Comparison of ENCODE assay signal across 8 cellular contexts in genomic region chr22:33921576-33922181, GRCh38. TPM values are rescaled to one million over a fixed set of nuclear protein-coding genes. Genes with fewer than 3 reads are reported as not detected.
DNase-seq lines count a peak whose midpoint lies in the region; ATAC-seq lines count a peak whose summit lies in the region.

No MANE protein-coding gene starts in this region.

- peaks cover 19% of the 10 kb centered on the region for H3K4me1 ChIP-seq in CD4-positive, CD25-positive, alpha-beta regulatory T cell (ENCODE audit: control insufficient read depth, insufficient read depth, low read length, poor library complexity, severe bottlenecking)

- H3K4me3 ChIP-seq in CD4-positive, CD25-positive, alpha-beta regulatory T cell (ENCODE audit: low read depth, low read length), result peak overlapping the region; percentile 41

- no peak for ATAC-seq in CD4-positive, CD25-positive, alpha-beta regulatory T cell (ENCODE audit: low read depth in 2 of 2)
- peak; percentile 3 for ATAC-seq in esophagus mucosa
- ATAC-seq in HG03196 (IDR thresholded peaks at IDR 0.05; ENCODE audit: unreplicated experiment), result no peak

- POLR2A ChIA-PET in activated CD4-positive, alpha-beta memory T cell treated with anti-CD3 and anti-CD28 coated beads, Interleukin-2, amount 10 ng/mL, durations not matched to agents 7 days and 5 days (lab: Charles Lee), result no interaction called here

- H3K4me1 Mint-ChIP-seq in CD4-positive, CD25-positive, alpha-beta regulatory T cell, result peaks cover 0 to 24% (median 7%) of the 10 kb centered on the region in 4 donors
- peaks cover 13% of the 10 kb centered on the region for H3K4me1 Mint-ChIP-seq in activated CD4-positive, alpha-beta memory T cell treated with anti-CD3 and anti-CD28 coated beads, Interleukin-2, amount 10 ng/mL, durations not matched to agents 7 days and 5 days

- in situ Hi-C loops in KBM-7 (cut with MboI; ENCODE audit: low pct_unique_long_range_greater_than_20kb, low sequenced_read_pairs), result no loop called here

- H3K9me3 ChIP-seq in CD4-positive, CD25-positive, alpha-beta regulatory T cell (ENCODE audit: control insufficient read depth in 2 of 2, low read length in 2 of 2), result no peaks in the 10 kb centered on the region

- H3K27me3 ChIP-seq in CD4-positive, CD25-positive, alpha-beta regulatory T cell (ENCODE audit: control insufficient read depth, insufficient read depth, low read length), result peaks cover 36% of the 10 kb centered on the region

- CTCF ChIA-PET in activated CD4-positive, alpha-beta memory T cell treated with anti-CD3 and anti-CD28 coated beads, Interleukin-2, amount 10 ng/mL, durations not matched to agents 7 days and 5 days (lab: Charles Lee), result no interaction called here

- peaks cover 60% of the 10 kb centered on the region for H3K27me3 Mint-ChIP-seq in CD4-positive, CD25-positive, alpha-beta regulatory T cell
- peaks cover 43% of the 10 kb centered on the region for H3K27me3 Mint-ChIP-seq in activated CD4-positive, alpha-beta memory T cell treated with anti-CD3 and anti-CD28 coated beads, Interleukin-2, amount 10 ng/mL, durations not matched to agents 7 days and 5 days

- peak in 1 of 3 donors; percentile 53 for DNase-seq in CD4-positive, CD25-positive, alpha-beta regulatory T cell
- DNase-seq in KBM-7, result peak; percentile 18
- no peak for DNase-seq in activated CD4-positive, alpha-beta memory T cell treated with anti-CD3 and anti-CD28 coated beads, Interleukin-2, amount 10 ng/mL, durations not matched to agents 7 days and 5 days
- peak; percentile 69 for DNase-seq in midbrain (lab: John Stamatoyannopoulos, UW)
- DNase-seq in SW 1271 (lab: John Stamatoyannopoulos, UW), result no peak

- H3K27ac ChIP-seq in CD4-positive, CD25-positive, alpha-beta regulatory T cell (ENCODE audit: insufficient read depth, low read length, poor library complexity, severe bottlenecking), result no peak overlapping the region
- peak overlapping the region; percentile 65 for H3K27ac ChIP-seq in temporal lobe (ENCODE audit: low read depth, low read length)

- peak overlapping the region; percentile 60 to 83 (median 80) for H3K4me3 Mint-ChIP-seq in CD4-positive, CD25-positive, alpha-beta regulatory T cell
- H3K4me3 Mint-ChIP-seq in activated CD4-positive, alpha-beta memory T cell treated with anti-CD3 and anti-CD28 coated beads, Interleukin-2, amount 10 ng/mL, durations not matched to agents 7 days and 5 days, result peak overlapping the region; percentile 58

- H3K27ac Mint-ChIP-seq in CD4-positive, CD25-positive, alpha-beta regulatory T cell, result no peak overlapping the region
- H3K27ac Mint-ChIP-seq in activated CD4-positive, alpha-beta memory T cell treated with anti-CD3 and anti-CD28 coated beads, Interleukin-2, amount 10 ng/mL, durations not matched to agents 7 days and 5 days, result no peak overlapping the region

- H3K36me3 ChIP-seq in CD4-positive, CD25-positive, alpha-beta regulatory T cell (ENCODE audit: control insufficient read depth, insufficient read depth, low read length), result no peaks in the 10 kb centered on the region

- H3K9me3 Mint-ChIP-seq in CD4-positive, CD25-positive, alpha-beta regulatory T cell, result peaks cover 0 to 7% (median 0%) of the 10 kb centered on the region in 7 donors
- H3K9me3 Mint-ChIP-seq in activated CD4-positive, alpha-beta memory T cell treated with anti-CD3 and anti-CD28 coated beads, Interleukin-2, amount 10 ng/mL, durations not matched to agents 7 days and 5 days, result no peaks in the 10 kb centered on the region

- H3K36me3 Mint-ChIP-seq in CD4-positive, CD25-positive, alpha-beta regulatory T cell, result no peaks in the 10 kb centered on the region
- H3K36me3 Mint-ChIP-seq in activated CD4-positive, alpha-beta memory T cell treated with anti-CD3 and anti-CD28 coated beads, Interleukin-2, amount 10 ng/mL, durations not matched to agents 7 days and 5 days (ENCODE audit: low read depth), result peaks cover 2% of the 10 kb centered on the region

RNA-seq across cellular contexts. Expression of gene LARGE1, which starts 1.4 kb away (rescaled TPM):
- total RNA-seq in CD4-positive, CD25-positive, alpha-beta regulatory T cell, result not detected
- polyA plus RNA-seq in CD4-positive, CD25-positive, alpha-beta regulatory T cell, result not detected
- total RNA-seq in activated CD4-positive, alpha-beta memory T cell treated with anti-CD3 and anti-CD28 coated beads, Interleukin-2, amount 10 ng/mL, durations not matched to agents 7 days and 5 days, result under 1 TPM; 0.18 to 0.38 TPM
- total RNA-seq in esophagus mucosa (6.2 TPM), temporal lobe (31.2 TPM)

Comparison
In these comparisons a context has a peak if more than half of its experiments do, and no peak if none do; other contexts are left out.
1. DNase-seq: peak in KBM-7 (single experiment) and midbrain (single experiment); none in activated CD4-positive, alpha-beta memory T cell treated with anti-CD3 and anti-CD28 coated beads, Interleukin-2, amount 10 ng/mL, durations not matched to agents 7 days and 5 days (single experiment) and SW 1271 (0 of 2).